13 cellular contexts compared by ENCODE assay signal in genomic region chr3:53694051-53694450, GRCh38.
"Had no signal": no experiment of that assay in that cellular context is flagged by ENCODE, and none has a peak within 500 bp of the region (broad histone marks: within the 10 kb centered on the region; RNA-seq: fewer than 3 reads in every experiment).

No MANE protein-coding gene starts in this region.

- H3K27ac Mint-ChIP-seq: nephron progenitor cell; stimulated activated naive B cell treated with anti-CD40 and anti-IgM and Interleukin-4, amounts not matched to agents 10 μg/mL and 1 μg/mL and 100 μg/mL, for 72 hours had no signal

- DNase-seq: caudate nucleus; foreskin melanocyte; hippocampal formation; left colon; mammary epithelial cell; naive thymus-derived CD4-positive, alpha-beta T cell; nephron progenitor cell; posterior cingulate gyrus; stimulated activated CD4-positive, alpha-beta T cell treated with anti-CD3 and anti-CD28 coated beads, Interleukin-15, amount 100 ng/mL, for 24 hours; stimulated activated CD4-positive, alpha-beta T cell treated with anti-CD3 and anti-CD28 coated beads, Interleukin-1b, Interleukin-23, amount 100 ng/mL, for 48 hours; stimulated activated CD4-positive, alpha-beta T cell treated with anti-CD3 and anti-CD28 coated beads, Interleukin-4, amount 100 ng/mL, for 24 hours; stimulated activated naive B cell treated with anti-CD40 and anti-IgM and Interleukin-4, amounts not matched to agents 10 μg/mL and 1 μg/mL and 100 μg/mL, for 72 hours; trophoblast cell had no signal

- H3K9me3 Mint-ChIP-seq: nephron progenitor cell; stimulated activated naive B cell treated with anti-CD40 and anti-IgM and Interleukin-4, amounts not matched to agents 10 μg/mL and 1 μg/mL and 100 μg/mL, for 72 hours had no signal

- H3K4me3 Mint-ChIP-seq: nephron progenitor cell; stimulated activated naive B cell treated with anti-CD40 and anti-IgM and Interleukin-4, amounts not matched to agents 10 μg/mL and 1 μg/mL and 100 μg/mL, for 72 hours had no signal

- ATAC-seq: left colon; naive thymus-derived CD4-positive, alpha-beta T cell; stimulated activated naive B cell treated with anti-CD40 and anti-IgM and Interleukin-4, amounts not matched to agents 10 μg/mL and 1 μg/mL and 100 μg/mL, for 72 hours had no signal

- H3K36me3 Mint-ChIP-seq: naive thymus-derived CD4-positive, alpha-beta T cell; stimulated activated naive B cell treated with anti-CD40 and anti-IgM and Interleukin-4, amounts not matched to agents 10 μg/mL and 1 μg/mL and 100 μg/mL, for 72 hours had no signal
